20 cellular contexts compared by ENCODE assay signal in the genomic region with DNA sequence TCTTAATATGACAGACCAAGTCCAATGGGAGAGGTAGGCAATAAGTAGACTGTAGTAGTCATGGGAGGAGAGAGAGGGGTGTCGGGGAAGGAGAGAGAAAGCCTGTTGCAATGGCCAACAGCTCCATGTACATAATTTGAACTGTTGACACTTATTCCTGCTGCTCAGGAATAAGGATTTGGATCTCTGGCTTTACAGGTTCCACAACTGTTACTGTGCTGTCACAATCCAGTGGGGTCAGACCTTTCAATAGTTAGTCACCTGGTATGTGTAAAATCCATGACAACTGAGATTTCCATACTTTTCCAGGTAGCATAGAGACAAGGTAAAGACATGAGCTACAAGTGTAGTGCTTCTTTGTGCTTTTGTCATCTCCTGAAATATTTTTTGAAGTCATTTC.
"Had no signal": no experiment of that assay in that cellular context is flagged by ENCODE, and none has a peak within 500 bp of the region (broad histone marks: within the 10 kb centered on the region; RNA-seq: fewer than 3 reads in every experiment).

No MANE protein-coding gene starts in this region.

- H3K9me3 ChIP-seq: prostate gland, sigmoid colon, testis, tibial nerve had no signal

- DNase-seq: effector memory CD8-positive, alpha-beta T cell; foreskin keratinocyte; kidney; left colon; left ventricle myocardium superior; mesendoderm; naive B cell; retina; sigmoid colon; stimulated activated CD4-positive, alpha-beta T cell treated with anti-CD3 and anti-CD28 coated beads, Interleukin-2, amount 100 ng/mL, for 24 hours; stimulated activated CD4-positive, alpha-beta T cell treated with anti-CD3 and anti-CD28 coated beads, Interleukin-4, amount 100 ng/mL, for 4 hours; stimulated activated naive B cell treated with anti-CD40 and anti-IgM and Interleukin-4, amounts not matched to agents 10 μg/mL and 1 μg/mL and 100 μg/mL, for 72 hours; stimulated activated naive CD8-positive, alpha-beta T cell treated with anti-CD3 and anti-CD28 coated beads, Interleukin-15, amount 100 ng/mL, for 72 hours; testis had no signal

- H3K4me1 ChIP-seq: foreskin keratinocyte, prostate gland, sigmoid colon had no signal

- H3K4me3 ChIP-seq: lung, prostate gland, sigmoid colon, skin epidermis, testis, tibial nerve had no signal

- H3K27ac ChIP-seq: foreskin keratinocyte, parathyroid adenoma, prostate gland, sigmoid colon, skin epidermis, testis, tibial nerve had no signal

- FAIRE-seq: colon, kidney had no signal

- H3K36me3 ChIP-seq: prostate gland, sigmoid colon had no signal

- H2AFZ ChIP-seq: parathyroid adenoma had no signal

- H3K27me3 ChIP-seq: foreskin keratinocyte, sigmoid colon, testis, tibial nerve had no signal

- ATAC-seq: effector memory CD8-positive, alpha-beta T cell; foreskin keratinocyte; stimulated activated naive B cell treated with anti-CD40 and anti-IgM and Interleukin-4, amounts not matched to agents 10 μg/mL and 1 μg/mL and 100 μg/mL, for 72 hours; stimulated activated naive CD8-positive, alpha-beta T cell treated with anti-CD3 and anti-CD28 coated beads, Interleukin-15, amount 100 ng/mL, for 72 hours had no signal

- H3K9ac ChIP-seq: parathyroid adenoma had no signal
